In genomic region chr15:68384451-68385239, GRCh38 we compare ENCODE assay signal across 12 cellular contexts. TPM values are rescaled to one million over a fixed set of nuclear protein-coding genes. Genes with fewer than 3 reads are reported as not detected.
DNase-seq lines count a peak whose midpoint lies in the region; ATAC-seq, FAIRE-seq and TF ChIP-seq lines count a peak whose summit lies in the region.
"Had no signal": no experiment of that assay in that cellular context is flagged by ENCODE, and none has a peak within 500 bp of the region (broad histone marks: within the 10 kb centered on the region; RNA-seq: fewer than 3 reads in every experiment).

No MANE protein-coding gene starts in this region.

- H3K4me1 ChIP-seq in ascending aorta (peaks cover 8 to 31% of the 10 kb centered on the region in 2 donors), left ventricle myocardium inferior (peaks cover 4% of the 10 kb centered on the region), stomach (peaks cover 0 to 7% (median 0%) of the 10 kb centered on the region in 4 donors)

- H3K9me3 Mint-ChIP-seq in HFFc6, result no peaks in the 10 kb centered on the region
- H3K9me3 Mint-ChIP-seq in glutamatergic neuron (ENCODE audit: unreplicated experiment), result no peaks in the 10 kb centered on the region
- H3K9me3 Mint-ChIP-seq: stimulated activated memory B cell treated with anti-CD40 and anti-IgM and Interleukin-4, amounts not matched to agents 10 μg/mL and 1 μg/mL and 100 μg/mL, for 72 hours had no signal

- no peak for ATAC-seq in left colon
- no peak for ATAC-seq in GM19324 (IDR thresholded peaks at IDR 0.05; ENCODE audit: low FRiP score, unreplicated experiment)
- ATAC-seq: stimulated activated memory B cell treated with anti-CD40 and anti-IgM and Interleukin-4, amounts not matched to agents 10 μg/mL and 1 μg/mL and 100 μg/mL, for 72 hours had no signal

- TF ChIP-seq EP300 in stomach (IDR thresholded peaks at IDR 0.05), result no peak

- peak overlapping the region; percentile 69 for H3K4me3 Mint-ChIP-seq in HFFc6
- no peak overlapping the region for H3K4me3 Mint-ChIP-seq in glutamatergic neuron (ENCODE audit: unreplicated experiment)
- H3K4me3 Mint-ChIP-seq: stimulated activated memory B cell treated with anti-CD40 and anti-IgM and Interleukin-4, amounts not matched to agents 10 μg/mL and 1 μg/mL and 100 μg/mL, for 72 hours had no signal

- intact Hi-C loops in ascending aorta (cut with DNase I), result loop anchor here (5.0 kb wide), 2 partner anchors 38 to 77 kb away; no protein-coding TSS in a partner anchor
- intact Hi-C loops in left ventricle myocardium inferior (cut with micrococcal nuclease), result loop anchor here (5.0 kb wide), 1 partner anchor 77 kb away; no protein-coding TSS in a partner anchor
- intact Hi-C loops in stomach (cut with DNase I; ENCODE audit: low total_unique reads), result loop anchor here (10.0 kb wide), 2 partner anchors 80 to 130 kb away; no protein-coding TSS in a partner anchor
- intact Hi-C loops in left colon (cut with DNase I, micrococcal nuclease), result loop anchor here in 1 of 2 donors (10.0 kb wide), 2 partner anchors 80 to 130 kb away; no protein-coding TSS in a partner anchor

- no peak for TF ChIP-seq CTCF in HFFc6 (IDR thresholded peaks at IDR 0.05)
- no peak for TF ChIP-seq CTCF in ascending aorta (IDR thresholded peaks at IDR 0.05)
- no peak for TF ChIP-seq CTCF in left ventricle myocardium inferior (IDR thresholded peaks at IDR 0.05; ENCODE audit: borderline replicate concordance)
- no peak for TF ChIP-seq CTCF in stomach (IDR thresholded peaks at IDR 0.05)
- TF ChIP-seq CTCF in glutamatergic neuron (IDR thresholded peaks at IDR 0.05; ENCODE audit: partially characterized antibody, unreplicated experiment), result no peak

- peak overlapping the region; percentile 73 to 80 for H3K27ac ChIP-seq in ascending aorta
- peak overlapping the region; percentile 42 for H3K27ac ChIP-seq in left ventricle myocardium inferior (replicated peaks)
- H3K27ac ChIP-seq in stomach, result peak overlapping the region in 3 of 5 donors; percentile 27 to 53 (median 52)
- H3K27ac ChIP-seq: neutrophil, VCaP had no signal

- H3K36me3 Mint-ChIP-seq in HFFc6 (ENCODE audit: low read depth) (peaks cover 6% of the 10 kb centered on the region; the same call in 1 of the 2 replicates), glutamatergic neuron (ENCODE audit: unreplicated experiment) (no peaks in the 10 kb centered on the region)
- H3K36me3 Mint-ChIP-seq: stimulated activated memory B cell treated with anti-CD40 and anti-IgM and Interleukin-4, amounts not matched to agents 10 μg/mL and 1 μg/mL and 100 μg/mL, for 72 hours had no signal

- H3K36me3 ChIP-seq in ascending aorta, result peaks cover 0 to 8% of the 10 kb centered on the region in 2 donors
- no peaks in the 10 kb centered on the region for H3K36me3 ChIP-seq in left ventricle myocardium inferior
- H3K36me3 ChIP-seq in stomach, result no peaks in the 10 kb centered on the region
- H3K36me3 ChIP-seq: neutrophil had no signal

- TF ChIP-seq POLR2A in stomach (IDR thresholded peaks at IDR 0.05), result no peak
- TF ChIP-seq POLR2A in GM12891 (IDR thresholded peaks at IDR 0.05; ENCODE audit: low read depth, low read length), result no peak

- H3K4me3 ChIP-seq in ascending aorta (peak overlapping the region in 1 of 2 donors; percentile 5), left ventricle myocardium inferior (no peak overlapping the region), stomach (no peak overlapping the region)

- H3K9me3 ChIP-seq in ascending aorta (no peaks in the 10 kb centered on the region), left ventricle myocardium inferior (replicated peaks) (no peaks in the 10 kb centered on the region), stomach (no peaks in the 10 kb centered on the region)
- H3K9me3 ChIP-seq: neutrophil had no signal

- H3K4me1 Mint-ChIP-seq in HFFc6 (ENCODE audit: low read depth), result peaks cover 35% of the 10 kb centered on the region
- H3K4me1 Mint-ChIP-seq in glutamatergic neuron (ENCODE audit: low read depth, unreplicated experiment), result no peaks in the 10 kb centered on the region
- H3K4me1 Mint-ChIP-seq: stimulated activated memory B cell treated with anti-CD40 and anti-IgM and Interleukin-4, amounts not matched to agents 10 μg/mL and 1 μg/mL and 100 μg/mL, for 72 hours had no signal

- no peaks in the 10 kb centered on the region for H3K27me3 ChIP-seq in ascending aorta
- H3K27me3 ChIP-seq in left ventricle myocardium inferior (ENCODE audit: low read depth), result peaks cover 11% of the 10 kb centered on the region
- peaks cover 0 to 5% (median 0%) of the 10 kb centered on the region in 3 donors for H3K27me3 ChIP-seq in stomach

- DNase-seq in HFFc6, result peak; percentile 98
- peak in 1 of 2 donors; percentile 79 for DNase-seq in ascending aorta (ENCODE audit: low spot score in 2 of 2)
- DNase-seq in left ventricle myocardium inferior, result no peak
- DNase-seq in stomach, result peak; percentile 24
- no peak for DNase-seq in GM12891 (ENCODE audit: insufficient read length, low spot score)
- DNase-seq in left colon, result no peak
- no peak for DNase-seq in glutamatergic neuron
- DNase-seq: NCI-H2171 had no signal

- 45 to 65% (median 64%) methylated on average over 9 of the region's 9 CpGs for WGBS in stomach, 5 donors

- no peak for FAIRE-seq in GM12891 (lab: Jason Lieb, UNC)

- H3K27me3 Mint-ChIP-seq in HFFc6 (ENCODE audit: insufficient read depth) (no peaks in the 10 kb centered on the region), glutamatergic neuron (ENCODE audit: unreplicated experiment) (peaks cover 3% of the 10 kb centered on the region)

- H3K27ac Mint-ChIP-seq in HFFc6 (peak overlapping the region; percentile 93), glutamatergic neuron (ENCODE audit: unreplicated experiment) (no peak overlapping the region)
- H3K27ac Mint-ChIP-seq: stimulated activated memory B cell treated with anti-CD40 and anti-IgM and Interleukin-4, amounts not matched to agents 10 μg/mL and 1 μg/mL and 100 μg/mL, for 72 hours had no signal

TF ChIP-seq in GM12891, 5 proteins besides CTCF, POLR2A, EP300 and RAD21:
- no peak for TF ChIP-seq PAX5 (IDR thresholded peaks at IDR 0.05; ENCODE audit: insufficient read depth, low read length, severe bottlenecking)
- no peak for TF ChIP-seq TAF1 (IDR thresholded peaks at IDR 0.05; ENCODE audit: low read depth, low read length)
- no peak for TF ChIP-seq POLR2AphosphoS5 (IDR thresholded peaks at IDR 0.05; ENCODE audit: low read depth, low read length)
- no peak for TF ChIP-seq POU2F2 (IDR thresholded peaks at IDR 0.05; ENCODE audit: low read depth, low read length)
- no peak for TF ChIP-seq SPI1 (IDR thresholded peaks at IDR 0.05; ENCODE audit: low read depth, low read length)

RNA-seq across cellular contexts. Expression of gene ITGA11, which starts 47.3 kb away (rescaled TPM):
- 1 to 10 TPM; 1.2 to 2.1 (median 1.4) TPM for total RNA-seq in HFFc6 (2021; fragmentation: NEBNext Ultra II Directional; extraction: Animal tissue kit (Norgen Biotek cat#: 25700))
- total RNA-seq in ascending aorta (136 TPM), left ventricle myocardium inferior (31.4 TPM), stomach (10 to 100 TPM in 1 of 5 donors, 1 to 10 TPM in 3, under 1 TPM in 1; 0.58 to 12.1 (median 4.3) TPM), left colon (1 to 10 TPM; 1.4 to 2.4 TPM), glutamatergic neuron (ENCODE audit: unreplicated experiment) (0.22 TPM)
- under 1 TPM; 0.08 to 1.00 (median 0.92) TPM for polyA plus RNA-seq in stomach
- 0.01 TPM for polyA plus RNA-seq in GM12891 (2012; ENCODE audit: low read depth, missing spikeins)

Comparison
In these comparisons a context has a peak if more than half of its experiments do, and no peak if none do; other contexts are left out.
1. DNase-seq: peak in HFFc6 (single experiment) and stomach (single experiment); none in left ventricle myocardium inferior (single experiment), GM12891 (single experiment), left colon (0 of 2) and glutamatergic neuron (single experiment).
2. Peak in every context shown above with its lines, with median percentiles within 50 percentile points of each other: H3K27ac ChIP-seq.